ENCODE assay signal across 1 cellular context in genomic region chr1:229063154-229063553, GRCh38.
TF ChIP-seq lines count a peak whose summit lies in the region.

No MANE protein-coding gene starts in this region.

TF ChIP-seq in HEK293, 187 proteins besides CTCF, POLR2A, EP300 and RAD21 (continued from another document):
- TF ChIP-seq, protein P1, sequence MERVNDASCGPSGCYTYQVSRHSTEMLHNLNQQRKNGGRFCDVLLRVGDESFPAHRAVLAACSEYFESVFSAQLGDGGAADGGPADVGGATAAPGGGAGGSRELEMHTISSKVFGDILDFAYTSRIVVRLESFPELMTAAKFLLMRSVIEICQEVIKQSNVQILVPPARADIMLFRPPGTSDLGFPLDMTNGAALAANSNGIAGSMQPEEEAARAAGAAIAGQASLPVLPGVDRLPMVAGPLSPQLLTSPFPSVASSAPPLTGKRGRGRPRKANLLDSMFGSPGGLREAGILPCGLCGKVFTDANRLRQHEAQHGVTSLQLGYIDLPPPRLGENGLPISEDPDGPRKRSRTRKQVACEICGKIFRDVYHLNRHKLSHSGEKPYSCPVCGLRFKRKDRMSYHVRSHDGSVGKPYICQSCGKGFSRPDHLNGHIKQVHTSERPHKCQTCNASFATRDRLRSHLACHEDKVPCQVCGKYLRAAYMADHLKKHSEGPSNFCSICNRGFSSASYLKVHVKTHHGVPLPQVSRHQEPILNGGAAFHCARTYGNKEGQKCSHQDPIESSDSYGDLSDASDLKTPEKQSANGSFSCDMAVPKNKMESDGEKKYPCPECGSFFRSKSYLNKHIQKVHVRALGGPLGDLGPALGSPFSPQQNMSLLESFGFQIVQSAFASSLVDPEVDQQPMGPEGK (tag by site-specific recombination; IDR thresholded peaks at IDR 0.05) = no peak
